28 cellular contexts compared by ENCODE assay signal in the genomic region with DNA sequence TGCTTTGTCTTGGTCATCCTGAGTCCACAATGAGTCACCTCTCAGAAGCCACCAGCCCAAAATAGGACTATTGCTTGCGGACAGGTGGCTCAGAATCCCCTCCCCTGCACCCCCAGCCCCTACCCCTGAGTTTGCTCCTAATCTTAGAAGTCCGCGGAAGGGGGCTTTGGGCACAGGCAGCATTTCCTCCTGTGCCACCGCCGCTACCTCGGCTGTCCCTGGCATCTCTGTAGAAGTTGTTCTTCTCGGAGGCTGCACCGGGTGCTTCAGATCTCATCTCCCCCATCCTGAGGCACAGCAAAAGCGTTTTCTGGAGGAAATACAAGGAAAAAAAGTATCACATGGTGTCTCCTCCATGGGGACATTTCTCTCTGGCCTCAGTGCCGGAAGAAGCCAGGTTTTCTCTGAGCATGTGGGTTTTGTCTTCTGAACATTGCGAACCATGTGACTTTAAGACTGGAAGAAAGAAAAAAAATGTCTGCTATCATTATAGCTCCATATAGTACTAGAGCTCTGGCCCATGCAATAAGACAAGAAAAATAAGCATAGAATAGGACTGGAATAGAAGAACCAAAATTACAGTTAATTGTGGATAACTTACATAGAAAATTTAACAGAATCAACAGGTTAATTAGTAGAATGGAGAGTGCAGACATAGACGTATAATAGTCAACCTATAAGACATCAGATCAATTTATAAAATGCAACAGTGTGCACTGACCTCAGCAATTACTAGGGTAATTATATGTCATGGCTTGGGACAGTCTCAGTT.
"Had no signal": no experiment of that assay in that cellular context is flagged by ENCODE, and none has a peak within 500 bp of the region (broad histone marks: within the 10 kb centered on the region; RNA-seq: fewer than 3 reads in every experiment).

No MANE protein-coding gene starts in this region.

- H3K4me3 Mint-ChIP-seq: activated CD4-positive, alpha-beta T cell treated with anti-CD3 and anti-CD28 coated beads for 36 hours; activated CD8-positive, alpha-beta T cell treated with anti-CD3 and anti-CD28 coated beads for 36 hours; activated naive CD4-positive, alpha-beta T cell treated with anti-CD3 and anti-CD28 coated beads, Interleukin-2, amount 50 U/mL, for 24 hours; activated T-cell treated with anti-CD3 and anti-CD28 coated beads, Interleukin-2, amount 50 U/mL, for 24 hours; activated T-helper 1 cell treated with anti-CD3 and anti-CD28 coated beads, Interleukin-12 subunit alpha, Interleukin-12 subunit beta, Interleukin-2, Interleukin-4 antibody, amounts not matched to agents 30 ng/mL and 10 ng/mL and 1 ng/mL, durations not matched to agents 14 hours and 24 hours and 36 hours; T-helper 2 cell treated with Interferon-gamma antibody and Interleukin-4, amounts not matched to agents 5 μg/mL and 100 μg/mL, for 36 hours had no signal

- H3K36me3 ChIP-seq: breast epithelium, SJCRH30, WERI-Rb-1 had no signal

- H3K4me2 ChIP-seq: SK-N-SH had no signal

- ATAC-seq: activated CD4-positive, alpha-beta T cell treated with anti-CD3 and anti-CD28 coated beads for 36 hours; activated CD8-positive, alpha-beta T cell treated with anti-CD3 and anti-CD28 coated beads for 36 hours; Panc1 had no signal

- H3K4me3 ChIP-seq: breast epithelium, SJCRH30 had no signal

- H3K4me1 ChIP-seq: breast epithelium, SJCRH30 had no signal

- H3K27me3 Mint-ChIP-seq: activated naive CD4-positive, alpha-beta T cell treated with anti-CD3 and anti-CD28 coated beads, Interleukin-2, amount 50 U/mL, for 24 hours had no signal

- H3K9me2 ChIP-seq: SK-N-SH had no signal

- H3K27ac ChIP-seq: breast epithelium, SJCRH30, WERI-Rb-1 had no signal

- H3K9me3 ChIP-seq: SJCRH30, SK-N-SH had no signal

- DNase-seq: activated CD4-positive, alpha-beta T cell treated with anti-CD3 and anti-CD28 coated beads for 36 hours; activated CD8-positive, alpha-beta T cell treated with anti-CD3 and anti-CD28 coated beads for 36 hours; activated effector memory CD4-positive, alpha-beta T cell treated with Interleukin-2 at 50 U/mL for 16 hours; activated naive CD4-positive, alpha-beta T cell; activated T-cell treated with anti-CD3 and anti-CD28 coated beads, Interleukin-2, amount 50 U/mL, for 24 hours; aorta; central memory CD4-positive, alpha-beta T cell; KG1; NCI-H1048; NCI-H146; NCI-H187 treated with DMSO at 0.1 percent for 48 hours; NCI-H2081 treated with DMSO at 0.1 percent for 48 hours; NCI-H2171; NCI-H2227 treated with DMSO at 0.1 percent for 48 hours; NCI-H446 treated with DMSO at 0.1 percent for 48 hours; NCI-H524 treated with DMSO at 0.1 percent for 48 hours; NCI-H774; Right ventricle myocardium superior; RPMI8226; SJCRH30; SK-N-SH; SW 1271; WERI-Rb-1 had no signal

- H3K27ac Mint-ChIP-seq: activated CD4-positive, alpha-beta T cell treated with anti-CD3 and anti-CD28 coated beads for 36 hours; activated CD8-positive, alpha-beta T cell treated with anti-CD3 and anti-CD28 coated beads for 36 hours; activated naive CD4-positive, alpha-beta T cell treated with anti-CD3 and anti-CD28 coated beads, Interleukin-2, amount 50 U/mL, for 24 hours; activated T-cell treated with anti-CD3 and anti-CD28 coated beads, Interleukin-2, amount 50 U/mL, for 24 hours; activated T-helper 1 cell treated with anti-CD3 and anti-CD28 coated beads, Interleukin-12 subunit alpha, Interleukin-12 subunit beta, Interleukin-2, Interleukin-4 antibody, amounts not matched to agents 30 ng/mL and 10 ng/mL and 1 ng/mL, durations not matched to agents 14 hours and 24 hours and 36 hours; T-helper 2 cell treated with Interferon-gamma antibody and Interleukin-4, amounts not matched to agents 5 μg/mL and 100 μg/mL, for 36 hours had no signal

- H3K27me3 ChIP-seq: SJCRH30 had no signal

- H3K4me1 Mint-ChIP-seq: activated CD4-positive, alpha-beta T cell treated with anti-CD3 and anti-CD28 coated beads for 36 hours; activated naive CD4-positive, alpha-beta T cell treated with anti-CD3 and anti-CD28 coated beads, Interleukin-2, amount 50 U/mL, for 24 hours had no signal

- H3K9ac ChIP-seq: SK-N-SH had no signal
